In the genomic region with DNA sequence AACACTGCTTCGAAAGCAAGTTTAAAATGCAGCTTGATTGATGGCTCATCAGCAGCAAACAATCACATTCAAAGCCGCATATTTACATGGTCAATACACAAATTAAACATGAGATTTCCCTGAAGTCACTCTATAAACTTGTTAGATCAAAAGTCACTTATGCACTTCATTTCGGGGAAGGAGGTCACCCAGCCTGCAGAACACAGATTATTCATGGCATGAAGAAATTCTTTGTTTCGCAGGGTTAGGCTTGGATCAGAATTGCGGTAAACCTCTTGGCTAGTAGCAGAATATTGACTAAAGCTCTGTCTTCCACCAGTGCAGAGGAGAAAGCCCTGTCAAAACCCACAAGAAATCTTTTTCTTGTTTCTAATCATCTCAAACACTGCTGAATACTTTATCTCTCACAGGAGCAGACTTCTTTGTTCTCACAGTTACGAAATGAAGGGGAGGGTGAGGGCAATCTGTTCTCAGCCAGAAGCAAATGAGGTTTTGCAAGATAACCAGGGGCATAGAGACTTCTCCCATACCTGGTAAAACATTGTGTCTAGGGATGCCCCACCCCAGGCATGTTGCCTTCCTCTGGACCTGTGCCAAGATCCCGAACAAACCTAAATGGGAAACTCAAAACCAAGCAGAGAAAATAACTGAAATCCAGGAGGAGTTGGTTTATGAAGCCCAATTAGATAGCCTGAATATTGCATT, we compare ENCODE assay signal across 18 cellular contexts.
DNase-seq lines count a peak whose midpoint lies in the region; ATAC-seq, FAIRE-seq and TF ChIP-seq lines count a peak whose summit lies in the region.
"Had no signal": no experiment of that assay in that cellular context is flagged by ENCODE, and none has a peak within 500 bp of the region (broad histone marks: within the 10 kb centered on the region; RNA-seq: fewer than 3 reads in every experiment).

No MANE protein-coding gene starts in this region.

- H3K4me3 ChIP-seq in Caco-2 (ENCODE audit: low read depth, low read length): no peak overlapping the region

- DNase-seq in H4 (ENCODE audit: low spot score) (peak; percentile 74), NCI-H774 (lab: John Stamatoyannopoulos, UW) (peak; percentile 30), fibroblast of peridontal ligament (ENCODE audit: extremely low read depth) (peak; percentile 52), omental fat pad (ENCODE audit: low spot score) (peak; percentile 26), HTR-8/SVneo (ENCODE audit: insufficient read length, low spot score) (no peak), Caco-2 (no peak)
- no peak for DNase-seq in activated effector memory CD4-positive, alpha-beta T cell treated with anti-CD3 and anti-CD28 coated beads, Interleukin-2, amount 50 U/mL, for 16 hours
- DNase-seq: activated CD4-positive, alpha-beta memory T cell treated with anti-CD3 and anti-CD28 coated beads for 36 hours; activated naive CD8-positive, alpha-beta T cell treated with anti-CD3 and anti-CD28 coated beads, Interleukin-2, amount 50 U/mL, for 24 hours; H9; immature natural killer cell; MV-4-11; stimulated activated CD4-positive, alpha-beta T cell treated with anti-CD3 and anti-CD28 coated beads, Interleukin-15, amount 100 ng/mL, for 24 hours had no signal

- no peaks in the 10 kb centered on the region for H3K36me3 ChIP-seq in Caco-2 (ENCODE audit: control insufficient read depth, insufficient read depth, low read length)

- BruUV-seq in Caco-2 (replicated peaks; lab: Mats Ljungman, UMichigan): no TSS peak

- no peak for TF ChIP-seq CTCF in omental fat pad (IDR thresholded peaks at IDR 0.05)
- no peak for TF ChIP-seq CTCF in Caco-2 (IDR thresholded peaks at IDR 0.05; ENCODE audit: insufficient read depth in 1 of 2, low read depth in 1 of 2, low read length in 1 of 2, severe bottlenecking in 1 of 2, unreplicated experiment in 1 of 2)

- no peak for FAIRE-seq in HTR-8/SVneo (lab: Jason Lieb, UNC)
- FAIRE-seq: D721Med, endometrium, TTC549 had no signal

- peak; percentile 66 for ATAC-seq in omental fat pad (ENCODE audit: low FRiP score)
- ATAC-seq in HG03159 (IDR thresholded peaks at IDR 0.05; ENCODE audit: unreplicated experiment): no peak
- ATAC-seq: activated naive CD8-positive, alpha-beta T cell treated with anti-CD3 and anti-CD28 coated beads, Interleukin-2, amount 50 U/mL, for 24 hours had no signal

- H3K9me3 Mint-ChIP-seq in Caco-2 (ENCODE audit: unreplicated experiment): no peaks in the 10 kb centered on the region
- H3K9me3 Mint-ChIP-seq: activated CD4-positive, alpha-beta memory T cell treated with anti-CD3 and anti-CD28 coated beads for 36 hours; activated naive CD8-positive, alpha-beta T cell treated with anti-CD3 and anti-CD28 coated beads, Interleukin-2, amount 50 U/mL, for 24 hours; H9 had no signal

- no peaks in the 10 kb centered on the region for H3K27me3 ChIP-seq in Caco-2 (replicated peaks; ENCODE audit: control insufficient read depth, insufficient read depth, low read length)

- no peaks in the 10 kb centered on the region for H3K4me1 Mint-ChIP-seq in Caco-2 (ENCODE audit: low read depth, unreplicated experiment)
- H3K4me1 Mint-ChIP-seq: activated naive CD8-positive, alpha-beta T cell treated with anti-CD3 and anti-CD28 coated beads, Interleukin-2, amount 50 U/mL, for 24 hours; immature natural killer cell had no signal

- H3K9me3 ChIP-seq in Caco-2: no peaks in the 10 kb centered on the region

- intact Hi-C loops in Caco-2 (cut with micrococcal nuclease; ENCODE audit: unreplicated experiment): no loop called here

- no peak overlapping the region for H3K27ac Mint-ChIP-seq in Caco-2 (ENCODE audit: unreplicated experiment)
- H3K27ac Mint-ChIP-seq: activated CD4-positive, alpha-beta memory T cell treated with anti-CD3 and anti-CD28 coated beads for 36 hours; activated naive CD8-positive, alpha-beta T cell treated with anti-CD3 and anti-CD28 coated beads, Interleukin-2, amount 50 U/mL, for 24 hours; H9; immature natural killer cell had no signal

- CTCF ChIA-PET in Caco-2 (lab: Charles Lee): no interaction called here

- no peaks in the 10 kb centered on the region for H3K4me1 ChIP-seq in Caco-2
- H3K4me1 ChIP-seq: parathyroid adenoma had no signal

- POLR2A ChIA-PET in Caco-2 (lab: Charles Lee): no interaction called here

- no peak overlapping the region for H3K4me3 Mint-ChIP-seq in Caco-2 (ENCODE audit: unreplicated experiment)
- H3K4me3 Mint-ChIP-seq: activated CD4-positive, alpha-beta memory T cell treated with anti-CD3 and anti-CD28 coated beads for 36 hours; activated naive CD8-positive, alpha-beta T cell treated with anti-CD3 and anti-CD28 coated beads, Interleukin-2, amount 50 U/mL, for 24 hours; H9; immature natural killer cell had no signal

- H3K36me3 Mint-ChIP-seq in Caco-2 (ENCODE audit: insufficient read depth, unreplicated experiment): no peaks in the 10 kb centered on the region
- H3K36me3 Mint-ChIP-seq: activated CD4-positive, alpha-beta memory T cell treated with anti-CD3 and anti-CD28 coated beads for 36 hours; immature natural killer cell had no signal

- peaks cover 25% of the 10 kb centered on the region for H3K27me3 Mint-ChIP-seq in Caco-2 (ENCODE audit: insufficient read depth, unreplicated experiment)

Comparison
In these comparisons a context has a peak if more than half of its experiments do, and no peak if none do; other contexts are left out.
1. DNase-seq: peak in H4 (single experiment), NCI-H774 (single experiment), fibroblast of peridontal ligament (single experiment) and omental fat pad (single experiment); none in HTR-8/SVneo (single experiment), activated effector memory CD4-positive, alpha-beta T cell treated with anti-CD3 and anti-CD28 coated beads, Interleukin-2, amount 50 U/mL, for 16 hours (single experiment) and Caco-2 (0 of 2).